Comparison of ENCODE assay signal across 23 cellular contexts in the genomic region with DNA sequence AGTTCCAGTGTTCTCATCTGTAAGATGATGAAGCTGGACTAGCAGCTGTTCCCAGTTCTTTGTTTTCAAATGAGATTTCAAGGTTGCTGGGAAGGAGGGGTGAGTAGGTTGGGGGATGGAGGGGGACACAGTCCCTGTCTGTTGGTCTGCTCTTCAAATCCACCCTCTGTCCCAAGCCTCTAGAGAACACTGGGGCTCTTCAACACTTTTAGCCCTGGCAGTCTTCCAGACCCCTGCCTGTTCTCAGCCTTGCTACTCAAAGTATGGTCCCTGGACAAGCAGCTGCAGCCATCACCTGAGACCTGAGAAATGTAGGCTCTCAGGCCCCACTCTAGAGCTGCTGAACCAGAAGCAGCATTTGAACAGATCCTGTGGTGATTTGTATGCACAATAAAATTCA. TPM values are rescaled to one million over a fixed set of nuclear protein-coding genes. Genes with fewer than 3 reads are reported as not detected.
DNase-seq lines count a peak whose midpoint lies in the region; ATAC-seq and TF ChIP-seq lines count a peak whose summit lies in the region.
"Had no signal": no experiment of that assay in that cellular context is flagged by ENCODE, and none has a peak within 500 bp of the region (broad histone marks: within the 10 kb centered on the region; RNA-seq: fewer than 3 reads in every experiment).

No MANE protein-coding gene starts in this region.

- intact Hi-C loops in Right ventricle myocardium inferior (cut with DNase I) (no loop called here), upper lobe of right lung (cut with DNase I) (no loop called here)

- H3K9me3 ChIP-seq in right atrium auricular region (no peaks in the 10 kb centered on the region), T-helper 17 cell (ENCODE audit: control insufficient read depth, low read length, poor library complexity, severe bottlenecking) (no peaks in the 10 kb centered on the region), upper lobe of right lung (no peaks in the 10 kb centered on the region)
- H3K9me3 ChIP-seq: ascending aorta had no signal

- DNase-seq in Right ventricle myocardium inferior (ENCODE audit: missing footprints) (no peak), right atrium auricular region (ENCODE audit: low spot score) (no peak), NCI-H1105 treated with DMSO at 0.1 percent for 48 hours (lab: John Stamatoyannopoulos, UW) (peak; percentile 49), T-helper 17 cell (no peak), A172 (ENCODE audit: low spot score) (no peak), HuH-7 (ENCODE audit: low spot score) (no peak), upper lobe of right lung (no peak)
- no peak for DNase-seq in activated naive CD4-positive, alpha-beta T cell (lab: John Stamatoyannopoulos, UW)
- DNase-seq: ACHN; activated CD4-positive, CD25-positive, alpha-beta regulatory T cell treated with anti-CD3 and anti-CD28 coated beads, Interleukin-2, amount 50 U/mL, for 72 hours; activated CD8-positive, alpha-beta memory T cell treated with anti-CD3 and anti-CD28 coated beads for 24 hours; activated T-cell treated with anti-CD3 and anti-CD28 coated beads, Interleukin-2, amount 50 U/mL, for 72 hours; C1 segment of cervical spinal cord; dorsolateral prefrontal cortex; NCI-H1092 treated with DMSO at 0.1 percent for 48 hours; nucleus accumbens; stimulated activated CD4-positive, alpha-beta T cell treated with anti-CD3 and anti-CD28 coated beads, Interleukin-12 subunit alpha, Interleukin-12 subunit beta, amount 100 ng/mL, for 4 hours; stimulated activated CD8-positive, alpha-beta memory T cell treated with anti-CD3 and anti-CD28 coated beads, Interleukin-4, amount 100 ng/mL, for 48 hours; SW 1271 had no signal

- ATAC-seq in Right ventricle myocardium inferior (peak; percentile 56), T-helper 17 cell (no peak), upper lobe of right lung (no peak)

- peaks cover 0 to 12% of the 10 kb centered on the region in 2 donors for H3K4me1 ChIP-seq in right atrium auricular region
- no peaks in the 10 kb centered on the region for H3K4me1 ChIP-seq in upper lobe of right lung
- H3K4me1 ChIP-seq: ascending aorta had no signal

- H3K4me3 Mint-ChIP-seq in T-helper 17 cell = no peak overlapping the region
- H3K4me3 Mint-ChIP-seq: activated naive CD4-positive, alpha-beta T cell treated with anti-CD3 and anti-CD28 coated beads, Interleukin-2, amount 50 U/mL, for 24 hours; activated T-cell treated with anti-CD3 and anti-CD28 coated beads, Interleukin-2, amount 50 U/mL, for 72 hours; central memory CD8-positive, alpha-beta T cell had no signal

- H3K36me3 ChIP-seq in right atrium auricular region = no peaks in the 10 kb centered on the region
- no peaks in the 10 kb centered on the region for H3K36me3 ChIP-seq in upper lobe of right lung
- H3K36me3 ChIP-seq: ascending aorta had no signal

- H3K27ac Mint-ChIP-seq in T-helper 17 cell = peak overlapping the region; percentile 8
- H3K27ac Mint-ChIP-seq: activated naive CD4-positive, alpha-beta T cell treated with anti-CD3 and anti-CD28 coated beads, Interleukin-2, amount 50 U/mL, for 24 hours; activated T-cell treated with anti-CD3 and anti-CD28 coated beads, Interleukin-2, amount 50 U/mL, for 72 hours had no signal

- no peaks in the 10 kb centered on the region for H3K27me3 Mint-ChIP-seq in T-helper 17 cell
- H3K27me3 Mint-ChIP-seq: activated naive CD4-positive, alpha-beta T cell treated with anti-CD3 and anti-CD28 coated beads, Interleukin-2, amount 50 U/mL, for 24 hours; central memory CD8-positive, alpha-beta T cell had no signal

- H3K4me3 ChIP-seq in right atrium auricular region = no peak overlapping the region
- H3K4me3 ChIP-seq in upper lobe of right lung = no peak overlapping the region
- H3K4me3 ChIP-seq: ascending aorta, dorsolateral prefrontal cortex, hepatocyte had no signal

- H3K36me3 Mint-ChIP-seq in T-helper 17 cell (ENCODE audit: low read depth) = no peaks in the 10 kb centered on the region
- H3K36me3 Mint-ChIP-seq: activated naive CD4-positive, alpha-beta T cell treated with anti-CD3 and anti-CD28 coated beads, Interleukin-2, amount 50 U/mL, for 24 hours had no signal

- H3K27ac ChIP-seq in right atrium auricular region (no peak overlapping the region), upper lobe of right lung (no peak overlapping the region)
- H3K27ac ChIP-seq: ascending aorta, dorsolateral prefrontal cortex, hepatocyte had no signal

- peaks cover 3% of the 10 kb centered on the region for H3K4me1 Mint-ChIP-seq in T-helper 17 cell
- H3K4me1 Mint-ChIP-seq: activated naive CD4-positive, alpha-beta T cell treated with anti-CD3 and anti-CD28 coated beads, Interleukin-2, amount 50 U/mL, for 24 hours; central memory CD8-positive, alpha-beta T cell had no signal

- TF ChIP-seq CTCF in right atrium auricular region (IDR thresholded peaks at IDR 0.05) (no peak), upper lobe of right lung (IDR thresholded peaks at IDR 0.05) (no peak)

- H3K27me3 ChIP-seq in right atrium auricular region = no peaks in the 10 kb centered on the region
- no peaks in the 10 kb centered on the region for H3K27me3 ChIP-seq in upper lobe of right lung
- H3K27me3 ChIP-seq: ascending aorta, dorsolateral prefrontal cortex, hepatocyte had no signal

RNA-seq across cellular contexts. Expression of gene NEK11, which starts 41.3 kb away (rescaled TPM):
- total RNA-seq in Right ventricle myocardium inferior = 1.3 TPM
- total RNA-seq in right atrium auricular region = 1 to 10 TPM; 2.0 to 2.2 TPM
- total RNA-seq in T-helper 17 cell = 1 to 10 TPM; 6.4 to 9.7 TPM
- total RNA-seq in A172 (2014; rRNA removed; shearing (Covaris generic)) = 4.3 and 5.3 TPM in 2 replicates
- total RNA-seq in upper lobe of right lung = 3.8 TPM

RNA-seq across cellular contexts. Expression of gene ASTE1, which starts 41.4 kb away (rescaled TPM):
- total RNA-seq in Right ventricle myocardium inferior (3.4 TPM), right atrium auricular region (1 to 10 TPM; 1.2 to 2.6 TPM), T-helper 17 cell (10 to 100 TPM; 24.3 to 24.4 TPM), upper lobe of right lung (8.8 TPM)
- 5.0 and 7.2 TPM in 2 replicates for total RNA-seq in A172 (2014; rRNA removed; shearing (Covaris generic))
